8 cellular contexts compared by ENCODE assay signal in genomic region chr12:47080725-47081502, GRCh38. TPM values are rescaled to one million over a fixed set of nuclear protein-coding genes. Genes with fewer than 3 reads are reported as not detected.
DNase-seq lines count a peak whose midpoint lies in the region; ATAC-seq, FAIRE-seq and TF ChIP-seq lines count a peak whose summit lies in the region.

No MANE protein-coding gene starts in this region.

- peak overlapping the region; percentile 93 for H3K27ac Mint-ChIP-seq in astrocyte (ENCODE audit: unreplicated experiment)

- peak overlapping the region; percentile 97 for H3K27ac ChIP-seq in astrocyte (ENCODE audit: low read depth, low read length)
- H3K27ac ChIP-seq in small intestine (ENCODE audit: low read depth in 1 of 2, low read length in 1 of 2), result peak overlapping the region; percentile 52 to 81

- peaks cover 1% of the 10 kb centered on the region for H3K36me3 Mint-ChIP-seq in astrocyte (ENCODE audit: low read depth, unreplicated experiment)

- ATAC-seq in HG03097 (IDR thresholded peaks at IDR 0.05; ENCODE audit: low FRiP score, unreplicated experiment), result no peak

- TF ChIP-seq CTCF in astrocyte (IDR thresholded peaks at IDR 0.05; ENCODE audit: insufficient read depth, low read depth, low read length), result no peak

- DNase-seq in NCI-H2196 treated with DMSO at 0.1 percent for 48 hours (lab: John Stamatoyannopoulos, UW; ENCODE audit: unreplicated experiment) (peak; percentile 22), NCI-H2196 (lab: John Stamatoyannopoulos, UW; ENCODE audit: unreplicated experiment) (no peak), SW480 (ENCODE audit: low spot score) (peak; percentile 46), astrocyte (ENCODE audit: low read depth) (peak; percentile 80), small intestine (peak; percentile 41), hippocampal formation (lab: John Stamatoyannopoulos, UW) (no peak)

- peaks cover 2% of the 10 kb centered on the region for H3K9me3 Mint-ChIP-seq in astrocyte (ENCODE audit: unreplicated experiment)

- H3K79me2 ChIP-seq in astrocyte (ENCODE audit: insufficient read depth, low read length), result peaks cover 56% of the 10 kb centered on the region

- peak overlapping the region; percentile 92 for H3K4me3 ChIP-seq in astrocyte (ENCODE audit: insufficient read depth, low read depth, low read length)
- H3K4me3 ChIP-seq in iPS-11a (ENCODE audit: low read depth, low read length), result peak overlapping the region; percentile 55
- H3K4me3 ChIP-seq in small intestine (ENCODE audit: low read depth in 1 of 2, low read length in 2 of 2), result peak overlapping the region; percentile 77 to 79

- H3K36me3 ChIP-seq in astrocyte (ENCODE audit: insufficient read depth, low read length), result peaks cover 12% of the 10 kb centered on the region
- H3K36me3 ChIP-seq in small intestine (ENCODE audit: control insufficient read depth in 2 of 2, insufficient read depth in 2 of 2, low read length in 2 of 2), result no peaks in the 10 kb centered on the region

- 16 to 31% (median 29%) methylated on average over 26 of the region's 26 CpGs for WGBS in small intestine, 3 donors

- peaks cover 61% of the 10 kb centered on the region for H3K4me1 ChIP-seq in astrocyte (ENCODE audit: insufficient read depth, low read length)
- H3K4me1 ChIP-seq in small intestine (ENCODE audit: control insufficient read depth in 2 of 2, insufficient read depth in 1 of 2, low read depth in 1 of 2, low read length in 1 of 2), result peaks cover 0 to 3% of the 10 kb centered on the region in 2 donors

- H3K4me3 Mint-ChIP-seq in astrocyte (ENCODE audit: unreplicated experiment), result peak overlapping the region; percentile 91

- peak overlapping the region; percentile 93 for H3K4me2 ChIP-seq in astrocyte (ENCODE audit: low read length)

- no peaks in the 10 kb centered on the region for H3K27me3 ChIP-seq in astrocyte (ENCODE audit: insufficient read depth, low read length)
- H3K27me3 ChIP-seq in small intestine (ENCODE audit: control insufficient read depth in 2 of 2, insufficient read depth in 2 of 2, low read length in 2 of 2), result no peaks in the 10 kb centered on the region

- H3K9me3 ChIP-seq in astrocyte (ENCODE audit: insufficient read depth, low read depth, low read length) (no peaks in the 10 kb centered on the region), small intestine (ENCODE audit: control insufficient read depth, low read depth) (no peaks in the 10 kb centered on the region)

- H4K20me1 ChIP-seq in astrocyte (ENCODE audit: insufficient read depth, low read length), result peaks cover 21% of the 10 kb centered on the region

- peaks cover 5% of the 10 kb centered on the region for H3K27me3 Mint-ChIP-seq in astrocyte (ENCODE audit: low read depth, unreplicated experiment)

- peak overlapping the region; percentile 97 for H3K9ac ChIP-seq in astrocyte (ENCODE audit: low read length)

- peaks cover 64% of the 10 kb centered on the region for H3K4me1 Mint-ChIP-seq in astrocyte (ENCODE audit: low read depth, unreplicated experiment)

- H2AFZ ChIP-seq in astrocyte (ENCODE audit: low read depth, low read length), result no peak overlapping the region

- FAIRE-seq in astrocyte (lab: Jason Lieb, UNC), result no peak
- FAIRE-seq in small intestine (lab: Jason Lieb, UNC), result no peak

RNA-seq across cellular contexts. Expression of gene AMIGO2, which starts 1.2 kb away (rescaled TPM):
- total RNA-seq in astrocyte, result 25.2 and 35.4 TPM in 2 replicates
- polyA plus RNA-seq in small intestine, result 1 to 10 TPM in 1 of 3 donors, under 1 TPM in 2; 0.22 to 7.8 (median 0.54) TPM

RNA-seq across cellular contexts. Expression of gene PCED1B, which starts 1.5 kb away (rescaled TPM):
- 1.8 and 2.4 TPM in 2 replicates for total RNA-seq in astrocyte
- polyA plus RNA-seq in small intestine, result 1 to 10 TPM in 2 of 3 donors, not detected in 1; 1.4 to 1.6 TPM

Comparison
In these comparisons a context has a peak if more than half of its experiments do, and no peak if none do; other contexts are left out.
1. DNase-seq: peak in NCI-H2196 treated with DMSO at 0.1 percent for 48 hours (single experiment), SW480 (single experiment), astrocyte (single experiment) and small intestine (single experiment); none in NCI-H2196 (single experiment) and hippocampal formation (0 of 2).
2. Peak in every context shown above with its lines, with median percentiles within 50 percentile points of each other: H3K4me3 ChIP-seq.